In genomic region chrX:107691024-107691448, GRCh38 we compare ENCODE assay signal across 1 cellular context.
TF ChIP-seq lines count a peak whose summit lies in the region.

No MANE protein-coding gene starts in this region.

TF ChIP-seq in K562, 482 proteins besides CTCF, POLR2A, EP300 and RAD21 (continued from another document):
- TF ChIP-seq ZNF449 (CRISPR knock-in tag; IDR thresholded peaks at IDR 0.05) (no peak), KDM1A (IDR thresholded peaks at IDR 0.05) (peak; percentile 8 to 30; a peak in 1 of 4 replicates), EZH2 (IDR thresholded peaks at IDR 0.05; ENCODE audit: borderline replicate concordance, low read depth, low read length) (no peak), NRF1 (conservative IDR thresholded peaks at IDR 0.05 in 1 of 2, IDR thresholded peaks at IDR 0.05 in 1 of 2) (peak; percentile 31 to 38; a peak in 2 of 4 replicates), SNAPC5 (CRISPR knock-in tag; IDR thresholded peaks at IDR 0.05) (no peak), RBM25 (IDR thresholded peaks at IDR 0.05; ENCODE audit: low read depth, low read length, severe bottlenecking) (no peak), HDAC3 (IDR thresholded peaks at IDR 0.05; ENCODE audit: borderline replicate concordance, partially characterized antibody) (no peak), MXD1 (CRISPR knock-in tag; IDR thresholded peaks at IDR 0.05; ENCODE audit: borderline replicate concordance, poor library complexity, severe bottlenecking) (no peak), FOXP4 (CRISPR knock-in tag; IDR thresholded peaks at IDR 0.05; ENCODE audit: borderline replicate concordance) (no peak), RCOR1 (IDR thresholded peaks at IDR 0.05; ENCODE audit: borderline replicate concordance in 1 of 2, low read depth in 2 of 2, low read length in 2 of 2) (peak in 1 of 2 experiments; percentile 49; a peak in 1 of 4 replicates), ZNF407 (IDR thresholded peaks at IDR 0.05; ENCODE audit: low read depth) (no peak), TCF3 (CRISPR knock-in tag; IDR thresholded peaks at IDR 0.05) (peak; percentile 64), CBFA2T3 (IDR thresholded peaks at IDR 0.05) (peak; percentile 58), ARID1B (IDR thresholded peaks at IDR 0.05) (peak; percentile 52; the same call in 1 of the 2 replicates), SOX6 (IDR thresholded peaks at IDR 0.05) (0 out of 2 replicates have a peak, but pooled peaks have one; percentile 20), MAFG (tag; conservative IDR thresholded peaks at IDR 0.05) (no peak), ZNF444 (CRISPR knock-in tag; IDR thresholded peaks at IDR 0.05) (no peak), BHLHE40 (IDR thresholded peaks at IDR 0.05; ENCODE audit: low read length) (peak; percentile 34; the same call in 1 of the 2 replicates), SMARCA4 (IDR thresholded peaks at IDR 0.05) (peak; percentile 24; the same call in 1 of the 2 replicates), HMGN3 (IDR thresholded peaks at IDR 0.05; ENCODE audit: borderline replicate concordance, extremely low read depth, insufficient read length, low read depth, low read length) (no peak), DPF2 (IDR thresholded peaks at IDR 0.05) (peak; percentile 40; the same call in 1 of the 2 replicates), MEIS2 (IDR thresholded peaks at IDR 0.05; ENCODE audit: partially characterized antibody) (peak; percentile 54), TFAM (CRISPR knock-in tag; conservative IDR thresholded peaks at IDR 0.05) (no peak), THRA (IDR thresholded peaks at IDR 0.05) (no peak), TGIF2 (CRISPR knock-in tag; IDR thresholded peaks at IDR 0.05) (no peak), FOSL1 (tag; conservative IDR thresholded peaks at IDR 0.05) (peak; percentile 82), HDAC1 (IDR thresholded peaks at IDR 0.05) (peak in 1 of 2 experiments; percentile 48; a peak in 1 of 4 replicates), GABPA (tag; conservative IDR thresholded peaks at IDR 0.05; ENCODE audit: low read depth) (no peak), MBD1 (CRISPR knock-in tag; IDR thresholded peaks at IDR 0.05) (no peak), HMBOX1 (IDR thresholded peaks at IDR 0.05) (peak; percentile 42; the same call in 1 of the 2 replicates), SREBF2 (CRISPR knock-in tag; IDR thresholded peaks at IDR 0.05) (no peak), ATF3 (IDR thresholded peaks at IDR 0.05) (peak; percentile 73; the same call in 1 of the 2 replicates), ATF3 (CRISPR knock-in tag; conservative IDR thresholded peaks at IDR 0.05) (no peak), ADNP (tag; IDR thresholded peaks at IDR 0.05) (peak; percentile 68), PURB (CRISPR knock-in tag; IDR thresholded peaks at IDR 0.05; ENCODE audit: low read depth) (no peak), GTF2B (IDR thresholded peaks at IDR 0.05; ENCODE audit: extremely low read depth, insufficient read length) (no peak), E2F1 (CRISPR knock-in tag; IDR thresholded peaks at IDR 0.05) (no peak)
TF ChIP-seq in K562: peak in this region for 24.
